8 cellular contexts compared by ENCODE assay signal in genomic region chr16:4802659-4803287, GRCh38. TPM values are rescaled to one million over a fixed set of nuclear protein-coding genes. Genes with fewer than 3 reads are reported as not detected.
DNase-seq lines count a peak whose midpoint lies in the region; ATAC-seq and TF ChIP-seq lines count a peak whose summit lies in the region.

No MANE protein-coding gene starts in this region.

- no peaks in the 10 kb centered on the region for H3K27me3 ChIP-seq in GM23338 (ENCODE audit: insufficient read depth)
- no peaks in the 10 kb centered on the region for H3K27me3 ChIP-seq in Karpas-422 (ENCODE audit: low read length)

- H4K20me1 ChIP-seq in GM23338 (replicated peaks; ENCODE audit: insufficient read depth) (no peaks in the 10 kb centered on the region), Karpas-422 (ENCODE audit: insufficient read depth, low read depth, low read length) (no peaks in the 10 kb centered on the region)

- peak; percentile 89 for ATAC-seq in GM23338
- peak; percentile 96 for ATAC-seq in activated T-helper 17 cell treated with anti-CD3 and anti-CD28 coated beads, Interleukin-2, amount 50 U/mL, for 72 hours (replicated peaks)
- peak; percentile 83 to 87 for ATAC-seq in naive thymus-derived CD8-positive, alpha-beta T cell
- peak; percentile 96 for ATAC-seq in stimulated activated memory B cell treated with anti-CD40 and anti-IgM and Interleukin-4, amounts not matched to agents 10 μg/mL and 1 μg/mL and 100 μg/mL, for 72 hours

- TF ChIP-seq CTCF in GM23338 (conservative IDR thresholded peaks at IDR 0.05; ENCODE audit: low read depth in 2 of 2), result no peak
- TF ChIP-seq CTCF in fibroblast of mammary gland (conservative IDR thresholded peaks at IDR 0.05; ENCODE audit: control insufficient read depth, insufficient read depth, low read depth, low read length), result no peak

- peaks cover 10% of the 10 kb centered on the region for H3K27me3 Mint-ChIP-seq in GM23338 (ENCODE audit: insufficient read depth, low read depth, poor library complexity)
- no peaks in the 10 kb centered on the region for H3K27me3 Mint-ChIP-seq in activated T-helper 17 cell treated with anti-CD3 and anti-CD28 coated beads, Interleukin-2, amount 50 U/mL, for 72 hours
- H3K27me3 Mint-ChIP-seq in naive thymus-derived CD8-positive, alpha-beta T cell, result no peaks in the 10 kb centered on the region
- H3K27me3 Mint-ChIP-seq in stimulated activated memory B cell treated with anti-CD40 and anti-IgM and Interleukin-4, amounts not matched to agents 10 μg/mL and 1 μg/mL and 100 μg/mL, for 72 hours, result no peaks in the 10 kb centered on the region

- H3K9me3 Mint-ChIP-seq in GM23338, result no peaks in the 10 kb centered on the region
- no peaks in the 10 kb centered on the region for H3K9me3 Mint-ChIP-seq in activated T-helper 17 cell treated with anti-CD3 and anti-CD28 coated beads, Interleukin-2, amount 50 U/mL, for 72 hours
- no peaks in the 10 kb centered on the region for H3K9me3 Mint-ChIP-seq in naive thymus-derived CD8-positive, alpha-beta T cell
- H3K9me3 Mint-ChIP-seq in stimulated activated memory B cell treated with anti-CD40 and anti-IgM and Interleukin-4, amounts not matched to agents 10 μg/mL and 1 μg/mL and 100 μg/mL, for 72 hours, result no peaks in the 10 kb centered on the region

- H3K9me2 ChIP-seq in GM23338 (ENCODE audit: insufficient read depth), result no peaks in the 10 kb centered on the region
- H3K9me2 ChIP-seq in Karpas-422 (replicated peaks; ENCODE audit: insufficient read depth, low read length), result no peaks in the 10 kb centered on the region

- peak overlapping the region; percentile 80 for H3K9ac ChIP-seq in Karpas-422 (ENCODE audit: low read length)

- H3K4me2 ChIP-seq in GM23338, result peak overlapping the region; percentile 81
- H3K4me2 ChIP-seq in Karpas-422 (ENCODE audit: low read depth, low read length, poor library complexity, severe bottlenecking), result peak overlapping the region; percentile 99

- DNase-seq in DMS79 treated with DMSO at 0.1 percent for 48 hours (lab: John Stamatoyannopoulos, UW), result peak; percentile 89
- peak; percentile 96 for DNase-seq in GM23338 (ENCODE audit: low spot score)
- DNase-seq in Karpas-422, result peak; percentile 96
- peak; percentile 93 for DNase-seq in RKO (ENCODE audit: low spot score)
- peak; percentile 87 for DNase-seq in fibroblast of mammary gland (ENCODE audit: low read depth)
- peak; percentile 76 to 99 (median 89) for DNase-seq in naive thymus-derived CD8-positive, alpha-beta T cell

- no peaks in the 10 kb centered on the region for H3K9me3 ChIP-seq in Karpas-422 (ENCODE audit: low read length)

- 0 out of 2 replicates have a peak overlapping the region, but pooled peaks have one; percentile 78 for H2AFZ ChIP-seq in GM23338
- H2AFZ ChIP-seq in Karpas-422 (ENCODE audit: low read length), result peak overlapping the region; percentile 82; the same call in 1 of the 2 replicates

- no peaks in the 10 kb centered on the region for H3K79me2 ChIP-seq in GM23338 (replicated peaks; ENCODE audit: insufficient read depth)
- no peaks in the 10 kb centered on the region for H3K79me2 ChIP-seq in Karpas-422 (ENCODE audit: low read length)

- POLR2A ChIA-PET in naive thymus-derived CD8-positive, alpha-beta T cell (lab: Charles Lee), result interaction anchor here (0.7 to 2.9 kb wide), 16 partner anchors 8 to 531 kb away, joined by 3 to 25 read pairs (median 4); partner anchors contain the start of genes ANKS3, DNAAF8, GLYR1 and NUDT16L1

- H3K36me3 ChIP-seq in GM23338 (ENCODE audit: insufficient read depth), result peaks cover 3% of the 10 kb centered on the region; the same call in 1 of the 2 replicates
- peaks cover 7% of the 10 kb centered on the region for H3K36me3 ChIP-seq in Karpas-422 (ENCODE audit: insufficient read depth, low read length)

- H3K27ac ChIP-seq in GM23338 (ENCODE audit: low read depth), result peak overlapping the region; percentile 89
- H3K27ac ChIP-seq in Karpas-422 (ENCODE audit: low read length), result peak overlapping the region; percentile 87

- peaks cover 27% of the 10 kb centered on the region for H3K36me3 Mint-ChIP-seq in GM23338 (ENCODE audit: low read depth)
- H3K36me3 Mint-ChIP-seq in activated T-helper 17 cell treated with anti-CD3 and anti-CD28 coated beads, Interleukin-2, amount 50 U/mL, for 72 hours (ENCODE audit: low read depth), result peaks cover 35% of the 10 kb centered on the region
- H3K36me3 Mint-ChIP-seq in naive thymus-derived CD8-positive, alpha-beta T cell, result peaks cover 0 to 31% (median 4%) of the 10 kb centered on the region in 3 donors
- H3K36me3 Mint-ChIP-seq in stimulated activated memory B cell treated with anti-CD40 and anti-IgM and Interleukin-4, amounts not matched to agents 10 μg/mL and 1 μg/mL and 100 μg/mL, for 72 hours, result peaks cover 29% of the 10 kb centered on the region

- peak overlapping the region; percentile 81 for H3K4me3 Mint-ChIP-seq in GM23338
- peak overlapping the region; percentile 81 for H3K4me3 Mint-ChIP-seq in activated T-helper 17 cell treated with anti-CD3 and anti-CD28 coated beads, Interleukin-2, amount 50 U/mL, for 72 hours
- peak overlapping the region; percentile 80 to 91 (median 86) for H3K4me3 Mint-ChIP-seq in naive thymus-derived CD8-positive, alpha-beta T cell
- H3K4me3 Mint-ChIP-seq in stimulated activated memory B cell treated with anti-CD40 and anti-IgM and Interleukin-4, amounts not matched to agents 10 μg/mL and 1 μg/mL and 100 μg/mL, for 72 hours, result peak overlapping the region; percentile 88

- peak overlapping the region; percentile 74 for H3K27ac Mint-ChIP-seq in GM23338
- H3K27ac Mint-ChIP-seq in activated T-helper 17 cell treated with anti-CD3 and anti-CD28 coated beads, Interleukin-2, amount 50 U/mL, for 72 hours, result peak overlapping the region; percentile 41
- peak overlapping the region in 8 of 10 donors; percentile 58 to 95 (median 86) for H3K27ac Mint-ChIP-seq in naive thymus-derived CD8-positive, alpha-beta T cell
- H3K27ac Mint-ChIP-seq in stimulated activated memory B cell treated with anti-CD40 and anti-IgM and Interleukin-4, amounts not matched to agents 10 μg/mL and 1 μg/mL and 100 μg/mL, for 72 hours, result peak overlapping the region; percentile 84

- H3F3A ChIP-seq in GM23338 (replicated peaks; ENCODE audit: low read depth), result peaks cover 18% of the 10 kb centered on the region; the same call in 1 of the 2 replicates

- peak overlapping the region; percentile 57 for H3K4me3 ChIP-seq in GM23338
- peak overlapping the region; percentile 90 for H3K4me3 ChIP-seq in Karpas-422 (ENCODE audit: low read length)
- peak overlapping the region; percentile 62 for H3K4me3 ChIP-seq in fibroblast of mammary gland (ENCODE audit: control insufficient read depth, low read depth, low read length)

- peaks cover 26% of the 10 kb centered on the region for H3K4me1 Mint-ChIP-seq in GM23338
- no peaks in the 10 kb centered on the region for H3K4me1 Mint-ChIP-seq in activated T-helper 17 cell treated with anti-CD3 and anti-CD28 coated beads, Interleukin-2, amount 50 U/mL, for 72 hours
- H3K4me1 Mint-ChIP-seq in naive thymus-derived CD8-positive, alpha-beta T cell, result peaks cover 7 to 22% (median 13%) of the 10 kb centered on the region in 4 donors
- peaks cover 21% of the 10 kb centered on the region for H3K4me1 Mint-ChIP-seq in stimulated activated memory B cell treated with anti-CD40 and anti-IgM and Interleukin-4, amounts not matched to agents 10 μg/mL and 1 μg/mL and 100 μg/mL, for 72 hours

- H3K4me1 ChIP-seq in GM23338 (ENCODE audit: insufficient read depth), result peaks cover 28% of the 10 kb centered on the region; the same call in 1 of the 2 replicates
- peaks cover 48% of the 10 kb centered on the region for H3K4me1 ChIP-seq in Karpas-422 (ENCODE audit: low read length)

TF ChIP-seq in GM23338, 12 proteins besides CTCF, POLR2A, EP300 and RAD21 (continues in another document):
- no peak for TF ChIP-seq CREB1 (CRISPR knock-in tag; IDR thresholded peaks at IDR 0.05; ENCODE audit: low read depth)

RNA-seq across cellular contexts. Expression of gene ROGDI, which starts 0.3 kb away (rescaled TPM):
- total RNA-seq in GM23338 (2014; rRNA removed; shearing (Covaris generic)), result 23.3 and 38.8 TPM in 2 replicates
- polyA plus RNA-seq in GM23338 (2016; fragmentation: Nextera tagmentation; extraction: Ambion mirVana), result 30.3 and 31.9 TPM in 2 replicates
- 9.4 and 28.4 TPM in 2 replicates for total RNA-seq in Karpas-422 (2014; rRNA removed; shearing (Covaris generic); ENCODE audit: low replicate concordance)
- 1 to 10 TPM; 8.0 to 8.8 TPM for total RNA-seq in activated T-helper 17 cell treated with anti-CD3 and anti-CD28 coated beads, Interleukin-2, amount 50 U/mL, for 72 hours
- total RNA-seq in naive thymus-derived CD8-positive, alpha-beta T cell, result 10 to 100 TPM; 11.2 to 12.5 TPM
- polyA plus RNA-seq in naive thymus-derived CD8-positive, alpha-beta T cell, result 10 to 100 TPM in 2 of 3 donors, 1 to 10 TPM in 1; 7.8 to 12.6 (median 11.8) TPM

RNA-seq across cellular contexts. Expression of gene SMIM22, which starts 7.6 kb away (rescaled TPM):
- not detected in 2 replicates for total RNA-seq in GM23338 (2014; rRNA removed; shearing (Covaris generic))
- 1.3 and 1.4 TPM in 2 replicates for polyA plus RNA-seq in GM23338 (2016; fragmentation: Nextera tagmentation; extraction: Ambion mirVana)
- total RNA-seq in Karpas-422 (2014; rRNA removed; shearing (Covaris generic); ENCODE audit: low replicate concordance), result not detected in 2 replicates
- not detected for total RNA-seq in activated T-helper 17 cell treated with anti-CD3 and anti-CD28 coated beads, Interleukin-2, amount 50 U/mL, for 72 hours
- not detected for total RNA-seq in naive thymus-derived CD8-positive, alpha-beta T cell
- not detected for polyA plus RNA-seq in naive thymus-derived CD8-positive, alpha-beta T cell

RNA-seq across cellular contexts. Expression of gene SEPTIN12, which starts 14.6 kb away (rescaled TPM):
- not detected in 2 replicates for total RNA-seq in GM23338 (2014; rRNA removed; shearing (Covaris generic))
- polyA plus RNA-seq in GM23338 (2016; fragmentation: Nextera tagmentation; extraction: Ambion mirVana), result not detected in 2 replicates
- not detected in 2 replicates for total RNA-seq in Karpas-422 (2014; rRNA removed; shearing (Covaris generic); ENCODE audit: low replicate concordance)
- total RNA-seq in activated T-helper 17 cell treated with anti-CD3 and anti-CD28 coated beads, Interleukin-2, amount 50 U/mL, for 72 hours, result not detected
- not detected for total RNA-seq in naive thymus-derived CD8-positive, alpha-beta T cell
- not detected for polyA plus RNA-seq in naive thymus-derived CD8-positive, alpha-beta T cell

RNA-seq across cellular contexts. Expression of gene ZNF500, which starts 35.8 kb away (rescaled TPM):
- 12.1 and 15.3 TPM in 2 replicates for total RNA-seq in GM23338 (2014; rRNA removed; shearing (Covaris generic))
- 5.3 and 5.8 TPM in 2 replicates for polyA plus RNA-seq in GM23338 (2016; fragmentation: Nextera tagmentation; extraction: Ambion mirVana)
- 4.9 and 11.9 TPM in 2 replicates for total RNA-seq in Karpas-422 (2014; rRNA removed; shearing (Covaris generic); ENCODE audit: low replicate concordance)
- 10 to 100 TPM in 1 of 2 donors, 1 to 10 TPM in 1; 9.7 to 12.5 TPM for total RNA-seq in activated T-helper 17 cell treated with anti-CD3 and anti-CD28 coated beads, Interleukin-2, amount 50 U/mL, for 72 hours
- 10 to 100 TPM; 29.1 to 34.7 TPM for total RNA-seq in naive thymus-derived CD8-positive, alpha-beta T cell
- polyA plus RNA-seq in naive thymus-derived CD8-positive, alpha-beta T cell, result 10 to 100 TPM; 14.3 to 17.3 (median 16.8) TPM

RNA-seq across cellular contexts. Expression of gene GLYR1, which starts 44.3 kb away (rescaled TPM):
- 90.5 and 105 TPM in 2 replicates for total RNA-seq in GM23338 (2014; rRNA removed; shearing (Covaris generic))
- 55.1 and 59.9 TPM in 2 replicates for polyA plus RNA-seq in GM23338 (2016; fragmentation: Nextera tagmentation; extraction: Ambion mirVana)
- total RNA-seq in Karpas-422 (2014; rRNA removed; shearing (Covaris generic); ENCODE audit: low replicate concordance), result 23.4 and 45.8 TPM in 2 replicates
- total RNA-seq in activated T-helper 17 cell treated with anti-CD3 and anti-CD28 coated beads, Interleukin-2, amount 50 U/mL, for 72 hours, result 10 to 100 TPM; 57.8 to 97.2 TPM
- 100 to 1,000 TPM; 111 to 112 TPM for total RNA-seq in naive thymus-derived CD8-positive, alpha-beta T cell
- 10 to 100 TPM; 29.7 to 39.6 (median 38.1) TPM for polyA plus RNA-seq in naive thymus-derived CD8-positive, alpha-beta T cell

Comparison
In these comparisons a context has a peak if more than half of its experiments do, and no peak if none do; other contexts are left out.
1. Peak in every context shown above with its lines: DNase-seq, ATAC-seq, H3K4me3 ChIP-seq and H3K27ac ChIP-seq.